8 cellular contexts compared by ENCODE assay signal in genomic region chr9:134327671-134328231, GRCh38. TPM values are rescaled to one million over a fixed set of nuclear protein-coding genes. Genes with fewer than 3 reads are reported as not detected.
DNase-seq lines count a peak whose midpoint lies in the region; ATAC-seq, FAIRE-seq and TF ChIP-seq lines count a peak whose summit lies in the region.

No MANE protein-coding gene starts in this region.

- no peak for TF ChIP-seq CTCF in HCT116 (IDR thresholded peaks at IDR 0.05 in 2 of 3, conservative IDR thresholded peaks at IDR 0.05 in 1 of 3; ENCODE audit: borderline replicate concordance in 1 of 3, insufficient read depth in 1 of 3, low read depth in 2 of 3, low read length in 2 of 3)
- no peak for TF ChIP-seq CTCF in astrocyte (IDR thresholded peaks at IDR 0.05; ENCODE audit: insufficient read depth, low read depth, low read length)

- H3K4me1 Mint-ChIP-seq in astrocyte (ENCODE audit: low read depth, unreplicated experiment): peaks cover 25% of the 10 kb centered on the region

- H3K9me3 Mint-ChIP-seq in astrocyte (ENCODE audit: unreplicated experiment): no peaks in the 10 kb centered on the region

- TF ChIP-seq POLR2A in HCT116 (IDR thresholded peaks at IDR 0.05; ENCODE audit: borderline replicate concordance, extremely low read depth, insufficient read depth, insufficient read length) (no peak), H54 (IDR thresholded peaks at IDR 0.05; ENCODE audit: low read depth, low read length) (no peak)

- CTCF ChIA-PET in HCT116 (lab: Charles Lee): no interaction called here

- no peaks in the 10 kb centered on the region for H3K9me2 ChIP-seq in HCT116 (ENCODE audit: insufficient read depth)

- H3K36me3 ChIP-seq in HCT116 (ENCODE audit: control insufficient read depth in 1 of 2, insufficient read depth in 2 of 2, low read length in 2 of 2) (no peaks in the 10 kb centered on the region), astrocyte (ENCODE audit: insufficient read depth, low read length) (no peaks in the 10 kb centered on the region), iPS-18a (ENCODE audit: control insufficient read depth, low read depth, low read length) (no peaks in the 10 kb centered on the region), skeletal muscle tissue (ENCODE audit: control insufficient read depth in 3 of 3, insufficient read depth in 3 of 3, low read length in 3 of 3) (no peaks in the 10 kb centered on the region)

- H4K20me1 ChIP-seq in HCT116 (ENCODE audit: insufficient read depth) (no peaks in the 10 kb centered on the region), astrocyte (ENCODE audit: insufficient read depth, low read length) (peaks cover 58% of the 10 kb centered on the region)

- H3K4me3 ChIP-seq in HCT116 (replicated peaks in 1 of 2; ENCODE audit: low read depth in 1 of 2, low read length in 2 of 2) (peak overlapping the region; percentile 66 to 82), astrocyte (ENCODE audit: insufficient read depth, low read depth, low read length) (peak overlapping the region; percentile 69), iPS-18a (ENCODE audit: low read length) (peak overlapping the region; percentile 71), skeletal muscle tissue (ENCODE audit: low read length in 3 of 3) (peak overlapping the region; percentile 66 to 80 (median 79))

- H3K9ac ChIP-seq in HCT116 (ENCODE audit: low read length) (peak overlapping the region; percentile 79), astrocyte (ENCODE audit: low read length) (peak overlapping the region; percentile 79), iPS-18a (ENCODE audit: low read length) (no peak overlapping the region), skeletal muscle tissue (ENCODE audit: low read depth in 1 of 3, low read length in 3 of 3) (peak overlapping the region; percentile 90 to 95 (median 90))

- H3K9me3 ChIP-seq in HCT116 (ENCODE audit: control insufficient read depth in 1 of 2, insufficient read depth in 1 of 2, low read depth in 1 of 2, low read length in 2 of 2) (no peaks in the 10 kb centered on the region), astrocyte (ENCODE audit: insufficient read depth, low read depth, low read length) (no peaks in the 10 kb centered on the region), iPS-18a (ENCODE audit: control insufficient read depth, low read depth, low read length) (no peaks in the 10 kb centered on the region), skeletal muscle tissue (ENCODE audit: control insufficient read depth in 3 of 3, low read length in 3 of 3) (no peaks in the 10 kb centered on the region)

- no peak for DNase-seq in HCT116 (ENCODE audit: low read depth, low spot score)
- no peak for DNase-seq in astrocyte (ENCODE audit: low read depth)
- DNase-seq in COR-L47 (lab: John Stamatoyannopoulos, UW): no peak
- no peak for DNase-seq in AG08396 (ENCODE audit: low spot score)
- DNase-seq in H54 (ENCODE audit: insufficient read length, low spot score): no peak
- no peak for DNase-seq in NCI-H1694 treated with DMSO at 0.1 percent for 48 hours (lab: John Stamatoyannopoulos, UW)

- H3K27me3 Mint-ChIP-seq in astrocyte (ENCODE audit: low read depth, unreplicated experiment): no peaks in the 10 kb centered on the region

- RAD21 ChIA-PET in HCT116 (lab: Charles Lee; ENCODE audit: low non-redundant PET in 1 of 2, low total read pairs in 2 of 2, uncharacterized antibody in 2 of 2, unreplicated experiment in 2 of 2): no interaction called here

- intact Hi-C loops in HCT116 (cut with micrococcal nuclease): no loop called here

- peaks cover 42 to 61% of the 10 kb centered on the region in 2 experiments for H3K4me1 ChIP-seq in HCT116 (ENCODE audit: control insufficient read depth in 1 of 2, insufficient read depth in 2 of 2, low read length in 2 of 2)
- H3K4me1 ChIP-seq in astrocyte (ENCODE audit: insufficient read depth, low read length): peaks cover 40% of the 10 kb centered on the region
- peaks cover 7% of the 10 kb centered on the region for H3K4me1 ChIP-seq in iPS-18a (ENCODE audit: control insufficient read depth, low read depth, low read length)
- peaks cover 65 to 75% (median 74%) of the 10 kb centered on the region in 3 donors for H3K4me1 ChIP-seq in skeletal muscle tissue (ENCODE audit: control insufficient read depth in 3 of 3, insufficient read depth in 3 of 3, low read length in 3 of 3)

- ATAC-seq in HCT116: no peak

- H3K4me2 ChIP-seq in HCT116 (ENCODE audit: low read length): peak overlapping the region; percentile 79
- H3K4me2 ChIP-seq in astrocyte (ENCODE audit: low read length): peak overlapping the region; percentile 97

- H3K79me2 ChIP-seq in HCT116 (ENCODE audit: insufficient read depth, low read length): peaks cover 59% of the 10 kb centered on the region
- H3K79me2 ChIP-seq in astrocyte (ENCODE audit: insufficient read depth, low read length): peaks cover 60% of the 10 kb centered on the region

- H2AFZ ChIP-seq in HCT116 (ENCODE audit: low read depth, low read length, poor library complexity, severe bottlenecking): no peak overlapping the region
- no peak overlapping the region for H2AFZ ChIP-seq in astrocyte (ENCODE audit: low read depth, low read length)

- TF ChIP-seq RAD21 in HCT116 (IDR thresholded peaks at IDR 0.05; ENCODE audit: low read depth): no peak

- H3K27me3 ChIP-seq in HCT116 (ENCODE audit: insufficient read depth, low read length) (no peaks in the 10 kb centered on the region), astrocyte (ENCODE audit: insufficient read depth, low read length) (no peaks in the 10 kb centered on the region), iPS-18a (ENCODE audit: control insufficient read depth, insufficient read depth, low read length) (no peaks in the 10 kb centered on the region), skeletal muscle tissue (ENCODE audit: control insufficient read depth in 3 of 3, insufficient read depth in 3 of 3, low read length in 3 of 3) (no peaks in the 10 kb centered on the region)

- BruUV-seq in HCT116 (replicated peaks; lab: Mats Ljungman, UMichigan): TSS peak; percentile 36

- H3K4me3 Mint-ChIP-seq in astrocyte (ENCODE audit: unreplicated experiment): peak overlapping the region; percentile 89

- no peaks in the 10 kb centered on the region for H3K36me3 Mint-ChIP-seq in astrocyte (ENCODE audit: low read depth, unreplicated experiment)

- FAIRE-seq in astrocyte (lab: Jason Lieb, UNC) (no peak), H54 (lab: Jason Lieb, UNC) (no peak)

- no peak overlapping the region for H3K27ac Mint-ChIP-seq in astrocyte (ENCODE audit: unreplicated experiment)

- H3K27ac ChIP-seq in HCT116 (ENCODE audit: low read depth, low read length) (peak overlapping the region; percentile 78), astrocyte (ENCODE audit: low read depth, low read length) (no peak overlapping the region), iPS-18a (ENCODE audit: low read length) (no peak overlapping the region), skeletal muscle tissue (ENCODE audit: low read depth, low read length) (peak overlapping the region; percentile 94)

- POLR2A ChIA-PET in HCT116 (lab: Charles Lee): no interaction called here

TF ChIP-seq in HCT116, 20 proteins besides CTCF, POLR2A, EP300 and RAD21:
- TF ChIP-seq SIN3A (IDR thresholded peaks at IDR 0.05; ENCODE audit: low read depth): no peak
- TF ChIP-seq JUND (IDR thresholded peaks at IDR 0.05): no peak
- TF ChIP-seq ATF3 (IDR thresholded peaks at IDR 0.05): no peak
- no peak for TF ChIP-seq REST (IDR thresholded peaks at IDR 0.05; ENCODE audit: low read depth)
- TF ChIP-seq ZFX (IDR thresholded peaks at IDR 0.05): no peak
- no peak for TF ChIP-seq CBX3 (IDR thresholded peaks at IDR 0.05; ENCODE audit: low read depth)
- TF ChIP-seq SP1 (IDR thresholded peaks at IDR 0.05; ENCODE audit: low read depth): no peak

RNA-seq across cellular contexts. Expression of gene RXRA, which starts 1.5 kb away (rescaled TPM):
- total RNA-seq in HCT116 (2021; ENCODE audit: unreplicated experiment) (43.9 TPM), astrocyte (33.4 and 33.7 TPM in 2 replicates), skeletal muscle tissue (11.5 TPM)
- 39.0 and 47.7 TPM in 2 replicates for polyA plus RNA-seq in HCT116 (2012)

Comparison
In these comparisons a context has a peak if more than half of its experiments do, and no peak if none do; other contexts are left out.
1. H3K27ac ChIP-seq: peak in HCT116 (single experiment) and skeletal muscle tissue (single experiment); none in astrocyte (single experiment) and iPS-18a (single experiment).
2. Peak in every context shown above with its lines, with median percentiles within 50 percentile points of each other: H3K4me3 ChIP-seq.